ENCODE assay signal across 17 cellular contexts in genomic region chr19:51798127-51798526, GRCh38. TPM values are rescaled to one million over a fixed set of nuclear protein-coding genes. Genes with fewer than 3 reads are reported as not detected.
"Had no signal": no experiment of that assay in that cellular context is flagged by ENCODE, and none has a peak within 500 bp of the region (broad histone marks: within the 10 kb centered on the region; RNA-seq: fewer than 3 reads in every experiment).

No MANE protein-coding gene starts in this region.

- H3K27me3 ChIP-seq: thyroid gland had no signal

- ATAC-seq: activated CD8-positive, alpha-beta T cell treated with anti-CD3 and anti-CD28 coated beads, Interleukin-2, amount 10 ng/mL, durations not matched to agents 7 days and 5 days; activated T-helper 17 cell treated with anti-CD3 and anti-CD28 coated beads, Interleukin-2, amount 50 U/mL, for 72 hours; natural killer cell treated with Interleukin-12 subunit alpha and Interleukin-12 subunit beta and Interleukin-15 and Interleukin-18, amount 100 ng/mL, for 72 hours; psoas muscle; stimulated activated naive CD8-positive, alpha-beta T cell treated with anti-CD3 and anti-CD28 coated beads, Interleukin-15, amount 100 ng/mL, for 72 hours had no signal

- H3K4me3 ChIP-seq: thyroid gland had no signal

- DNase-seq: activated CD4-positive, alpha-beta T cell treated with anti-CD3 and anti-CD28 coated beads for 4 hours; activated CD8-positive, alpha-beta T cell treated with anti-CD3 and anti-CD28 coated beads, Interleukin-2, amount 10 ng/mL, durations not matched to agents 7 days and 5 days; activated naive CD4-positive, alpha-beta T cell treated with anti-CD3 and anti-CD28 coated beads, Interleukin-2, amount 10 ng/mL, durations not matched to agents 7 days and 5 days; dermis blood vessel endothelial cell; hypothalamus; kidney glomerular epithelial cell; nucleus accumbens; psoas muscle; SHP77; stimulated activated CD4-positive, alpha-beta T cell treated with anti-CD3 and anti-CD28 coated beads, Interleukin-4, amount 100 ng/mL, for 4 hours; stimulated activated naive CD8-positive, alpha-beta T cell treated with anti-CD3 and anti-CD28 coated beads, Interleukin-15, amount 100 ng/mL, for 72 hours; thyroid gland; WERI-Rb-1 had no signal

- H3K4me1 ChIP-seq: psoas muscle had no signal

- H3K36me3 ChIP-seq: thyroid gland, WERI-Rb-1 had no signal

- H3K27ac ChIP-seq: psoas muscle, WERI-Rb-1 had no signal

- H3K9me3 ChIP-seq: psoas muscle, thyroid gland had no signal

RNA-seq across cellular contexts. Expression of gene FPR3, which starts 3.2 kb away (rescaled TPM):
- total RNA-seq: activated CD8-positive, alpha-beta T cell treated with anti-CD3 and anti-CD28 coated beads, Interleukin-2, amount 10 ng/mL, durations not matched to agents 7 days and 5 days; activated T-helper 17 cell treated with anti-CD3 and anti-CD28 coated beads, Interleukin-2, amount 50 U/mL, for 72 hours; dermis blood vessel endothelial cell; epithelial cell of proximal tubule; natural killer cell treated with Interleukin-12 subunit alpha and Interleukin-12 subunit beta and Interleukin-15 and Interleukin-18, amount 100 ng/mL, for 72 hours had no signal

RNA-seq across cellular contexts. Expression of gene FPR2, which starts 37.1 kb away (rescaled TPM):
- total RNA-seq: activated CD8-positive, alpha-beta T cell treated with anti-CD3 and anti-CD28 coated beads, Interleukin-2, amount 10 ng/mL, durations not matched to agents 7 days and 5 days; activated T-helper 17 cell treated with anti-CD3 and anti-CD28 coated beads, Interleukin-2, amount 50 U/mL, for 72 hours; dermis blood vessel endothelial cell; epithelial cell of proximal tubule; mucosa of gallbladder had no signal

RNA-seq across cellular contexts. Expression of gene FPR1, which starts 46.4 kb away (rescaled TPM):
- total RNA-seq: activated CD8-positive, alpha-beta T cell treated with anti-CD3 and anti-CD28 coated beads, Interleukin-2, amount 10 ng/mL, durations not matched to agents 7 days and 5 days; activated T-helper 17 cell treated with anti-CD3 and anti-CD28 coated beads, Interleukin-2, amount 50 U/mL, for 72 hours; dermis blood vessel endothelial cell; epithelial cell of proximal tubule had no signal
